In the genomic region with DNA sequence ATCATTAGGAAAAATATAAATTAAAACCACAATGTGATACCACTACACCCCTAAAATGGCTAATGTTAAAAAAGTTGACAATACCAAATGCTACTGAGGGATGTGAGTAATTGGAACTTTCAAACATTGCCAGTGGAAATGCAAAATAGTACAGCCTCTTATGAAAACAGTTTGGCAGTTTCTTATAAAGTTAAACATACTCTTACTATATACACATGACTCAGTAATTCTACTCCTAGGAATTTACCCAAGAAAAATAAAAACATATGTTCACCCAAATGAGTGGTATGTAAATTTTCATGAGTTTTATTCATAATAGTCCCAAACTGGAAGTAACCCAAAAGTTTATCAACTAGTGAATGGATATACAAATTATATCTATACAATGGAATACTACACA, we compare ENCODE assay signal across 14 cellular contexts.
DNase-seq lines count a peak whose midpoint lies in the region; ATAC-seq and TF ChIP-seq lines count a peak whose summit lies in the region.
"Had no signal": no experiment of that assay in that cellular context is flagged by ENCODE, and none has a peak within 500 bp of the region (broad histone marks: within the 10 kb centered on the region; RNA-seq: fewer than 3 reads in every experiment).

No MANE protein-coding gene starts in this region.

- H3K27me3 ChIP-seq in colonic mucosa = no peaks in the 10 kb centered on the region

- no peak overlapping the region for H3K4me3 ChIP-seq in colonic mucosa

- no peak overlapping the region for H3K27ac Mint-ChIP-seq in HFFc6
- no peak overlapping the region for H3K27ac Mint-ChIP-seq in activated CD4-positive, alpha-beta memory T cell treated with anti-CD3 and anti-CD28 coated beads, Interleukin-2, amount 10 ng/mL, durations not matched to agents 7 days and 5 days
- H3K27ac Mint-ChIP-seq: B cell; CD4-positive, alpha-beta T cell had no signal

- peak; percentile 28 for DNase-seq in HFFc6
- peak; percentile 24 for DNase-seq in dedifferentiated amniotic fluid mesenchymal stem cell (ENCODE audit: extremely low spot score)
- peak; percentile 90 for DNase-seq in fibroblast of peridontal ligament (ENCODE audit: extremely low read depth)
- no peak for DNase-seq in activated CD4-positive, alpha-beta memory T cell treated with anti-CD3 and anti-CD28 coated beads, Interleukin-2, amount 10 ng/mL, durations not matched to agents 7 days and 5 days
- no peak for DNase-seq in colonic mucosa
- DNase-seq: C1 segment of cervical spinal cord; Calu3; CD4-positive, alpha-beta T cell; DMS 273 treated with DMSO at 0.1 percent for 48 hours had no signal

- H3K36me3 Mint-ChIP-seq in HFFc6 (ENCODE audit: low read depth) = peaks cover 26% of the 10 kb centered on the region
- H3K36me3 Mint-ChIP-seq in activated CD4-positive, alpha-beta memory T cell treated with anti-CD3 and anti-CD28 coated beads, Interleukin-2, amount 10 ng/mL, durations not matched to agents 7 days and 5 days (ENCODE audit: low read depth) = no peaks in the 10 kb centered on the region

- peaks cover 10% of the 10 kb centered on the region for H3K27me3 Mint-ChIP-seq in HFFc6 (ENCODE audit: insufficient read depth)
- H3K27me3 Mint-ChIP-seq in activated CD4-positive, alpha-beta memory T cell treated with anti-CD3 and anti-CD28 coated beads, Interleukin-2, amount 10 ng/mL, durations not matched to agents 7 days and 5 days = peaks cover 7% of the 10 kb centered on the region

- peaks cover 36% of the 10 kb centered on the region for H3K4me1 Mint-ChIP-seq in HFFc6 (ENCODE audit: low read depth)
- H3K4me1 Mint-ChIP-seq in activated CD4-positive, alpha-beta memory T cell treated with anti-CD3 and anti-CD28 coated beads, Interleukin-2, amount 10 ng/mL, durations not matched to agents 7 days and 5 days = no peaks in the 10 kb centered on the region
- H3K4me1 Mint-ChIP-seq: B cell had no signal

- no peaks in the 10 kb centered on the region for H3K36me3 ChIP-seq in colonic mucosa

- no peak overlapping the region for H3K9ac ChIP-seq in colonic mucosa (ENCODE audit: low read depth in 2 of 2, low read length in 2 of 2)

- POLR2A ChIA-PET in activated CD4-positive, alpha-beta memory T cell treated with anti-CD3 and anti-CD28 coated beads, Interleukin-2, amount 10 ng/mL, durations not matched to agents 7 days and 5 days (lab: Charles Lee) = no interaction called here

- peaks cover 27% of the 10 kb centered on the region for H3K9me3 Mint-ChIP-seq in HFFc6
- no peaks in the 10 kb centered on the region for H3K9me3 Mint-ChIP-seq in activated CD4-positive, alpha-beta memory T cell treated with anti-CD3 and anti-CD28 coated beads, Interleukin-2, amount 10 ng/mL, durations not matched to agents 7 days and 5 days

- H3K27ac ChIP-seq in colonic mucosa = no peak overlapping the region

- no peaks in the 10 kb centered on the region for H3K4me1 ChIP-seq in colonic mucosa

- no peak overlapping the region for H3K4me3 Mint-ChIP-seq in HFFc6
- H3K4me3 Mint-ChIP-seq in activated CD4-positive, alpha-beta memory T cell treated with anti-CD3 and anti-CD28 coated beads, Interleukin-2, amount 10 ng/mL, durations not matched to agents 7 days and 5 days = no peak overlapping the region
- H3K4me3 Mint-ChIP-seq: B cell; CD4-positive, alpha-beta T cell had no signal

- no peak for TF ChIP-seq CTCF in HFFc6 (IDR thresholded peaks at IDR 0.05)
- TF ChIP-seq CTCF in colonic mucosa (IDR thresholded peaks at IDR 0.05) = no peak

- CTCF ChIA-PET in activated CD4-positive, alpha-beta memory T cell treated with anti-CD3 and anti-CD28 coated beads, Interleukin-2, amount 10 ng/mL, durations not matched to agents 7 days and 5 days (lab: Charles Lee) = interaction anchor here (1.5 kb wide), 1 partner anchor 10 kb away, joined by 3 read pairs; no protein-coding TSS in a partner anchor

- H3K9me3 ChIP-seq in colonic mucosa = no peaks in the 10 kb centered on the region

- intact Hi-C loops in colonic mucosa (cut with DNase I) = loop anchor here (5.0 kb wide), 3 partner anchors 372 to 828 kb away; no protein-coding TSS in a partner anchor

- ATAC-seq in GM18520 (IDR thresholded peaks at IDR 0.05; ENCODE audit: unreplicated experiment) = no peak
- no peak for ATAC-seq in HG02678 (IDR thresholded peaks at IDR 0.05; ENCODE audit: unreplicated experiment)
- ATAC-seq: HCT116, HepG2 had no signal

Comparison
In these comparisons a context has a peak if more than half of its experiments do, and no peak if none do; other contexts are left out.
1. DNase-seq: peak in HFFc6 (single experiment), dedifferentiated amniotic fluid mesenchymal stem cell (single experiment) and fibroblast of peridontal ligament (single experiment); none in activated CD4-positive, alpha-beta memory T cell treated with anti-CD3 and anti-CD28 coated beads, Interleukin-2, amount 10 ng/mL, durations not matched to agents 7 days and 5 days (single experiment) and colonic mucosa (single experiment).